Comparison of ENCODE assay signal across 21 cellular contexts in the genomic region with DNA sequence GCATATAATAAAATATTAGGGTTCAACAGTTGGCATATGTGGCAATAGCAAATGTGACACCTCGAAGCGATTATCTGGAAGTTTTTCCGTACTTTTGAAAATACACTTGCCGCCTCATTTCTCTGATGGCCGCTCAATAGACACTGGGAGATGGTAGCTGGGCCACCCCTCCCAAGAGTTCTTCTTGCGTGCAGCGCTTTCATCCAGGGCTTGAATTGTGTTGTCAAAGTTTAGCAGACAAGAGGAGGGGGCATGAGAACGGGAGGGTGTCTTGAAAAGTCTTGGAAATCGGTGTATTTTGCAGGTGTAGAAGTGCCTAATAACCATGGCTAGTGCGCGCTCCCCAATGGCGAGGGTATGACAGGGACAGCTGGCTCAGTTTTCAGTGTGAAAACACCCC. TPM values are rescaled to one million over a fixed set of nuclear protein-coding genes. Genes with fewer than 3 reads are reported as not detected.
A peak's percentile ranks its signal among the peaks of the same experiment; 100 is the strongest.
DNase-seq lines count a peak whose midpoint lies in the region; ATAC-seq, FAIRE-seq and TF ChIP-seq lines count a peak whose summit lies in the region.
"Had no signal": no experiment of that assay in that cellular context is flagged by ENCODE, and none has a peak within 500 bp of the region (broad histone marks: within the 10 kb centered on the region; RNA-seq: fewer than 3 reads in every experiment).

No MANE protein-coding gene starts in this region.

- H3K9me3 Mint-ChIP-seq in GM23338 (0 out of 3 replicates have a peak, but pooled peaks cover 3% of the 10 kb centered on the region), neural progenitor cell (peaks cover 1% of the 10 kb centered on the region)
- no peaks in the 10 kb centered on the region for H3K9me3 Mint-ChIP-seq in stimulated activated naive B cell treated with anti-CD40 and anti-IgM and Interleukin-4, amounts not matched to agents 10 μg/mL and 1 μg/mL and 100 μg/mL, for 72 hours
- H3K9me3 Mint-ChIP-seq: CD4-positive, alpha-beta T cell had no signal

- H3K56ac ChIP-seq in H1 (replicated peaks; ENCODE audit: insufficient read length, low read depth, low read length), result no peak overlapping the region

- H4K20me1 ChIP-seq in GM23338 (replicated peaks; ENCODE audit: insufficient read depth) (peaks cover 45% of the 10 kb centered on the region), H1 (replicated peaks in 1 of 2; ENCODE audit: control insufficient read depth in 1 of 2, insufficient read depth in 2 of 2, low read length in 2 of 2) (peaks cover 19 to 32% of the 10 kb centered on the region in 2 experiments), neural progenitor cell (ENCODE audit: low read depth) (peaks cover 91% of the 10 kb centered on the region)

- H3K27ac ChIP-seq in GM23338 (ENCODE audit: low read depth), result no peak overlapping the region
- H3K27ac ChIP-seq in H1 (ENCODE audit: low read depth, low read length), result no peak overlapping the region
- no peak overlapping the region for H3K27ac ChIP-seq in neural progenitor cell
- H3K27ac ChIP-seq: 22Rv1, A549, C4-2B had no signal

- H4K8ac ChIP-seq in H1 (ENCODE audit: extremely low read depth, insufficient read depth, low read length), result no peak overlapping the region

- H3K27me3 Mint-ChIP-seq in GM23338 (ENCODE audit: insufficient read depth, low read depth, poor library complexity) (peaks cover 95% of the 10 kb centered on the region), neural progenitor cell (ENCODE audit: insufficient read depth, low read depth) (peaks cover 87% of the 10 kb centered on the region)
- peaks cover 72 to 82% of the 10 kb centered on the region in 2 donors for H3K27me3 Mint-ChIP-seq in stimulated activated naive B cell treated with anti-CD40 and anti-IgM and Interleukin-4, amounts not matched to agents 10 μg/mL and 1 μg/mL and 100 μg/mL, for 72 hours

- H3K4me1 Mint-ChIP-seq in GM23338, result peaks cover 50% of the 10 kb centered on the region
- peaks cover 34% of the 10 kb centered on the region for H3K4me1 Mint-ChIP-seq in neural progenitor cell
- no peaks in the 10 kb centered on the region for H3K4me1 Mint-ChIP-seq in stimulated activated naive B cell treated with anti-CD40 and anti-IgM and Interleukin-4, amounts not matched to agents 10 μg/mL and 1 μg/mL and 100 μg/mL, for 72 hours

- H4K91ac ChIP-seq in H1 (replicated peaks; ENCODE audit: insufficient read length, low read length), result no peak overlapping the region

- H2AFZ ChIP-seq in GM23338 (no peak overlapping the region), H1 (ENCODE audit: low read length) (no peak overlapping the region), neural progenitor cell (replicated peaks) (no peak overlapping the region)

- H3K9me3 ChIP-seq in H1 (ENCODE audit: insufficient read depth in 2 of 2, low read depth in 1 of 2, low read length in 1 of 2), result no peaks in the 10 kb centered on the region
- no peaks in the 10 kb centered on the region for H3K9me3 ChIP-seq in neural progenitor cell (ENCODE audit: low read depth)
- H3K9me3 ChIP-seq: A549, Caco-2, HAP-1 had no signal

- no peak overlapping the region for H3K23ac ChIP-seq in H1 (ENCODE audit: insufficient read length)

- DNase-seq in GM23338 (ENCODE audit: low spot score), result no peak
- DNase-seq in H1 (ENCODE audit: low read depth in 1 of 2, low spot score in 2 of 2), result no peak
- DNase-seq in neural progenitor cell (ENCODE audit: low spot score), result peak; percentile 5
- no peak for DNase-seq in stimulated activated naive B cell treated with anti-CD40 and anti-IgM and Interleukin-4, amounts not matched to agents 10 μg/mL and 1 μg/mL and 100 μg/mL, for 72 hours
- no peak for DNase-seq in NCI-H748 treated with DMSO at 0.1 percent for 48 hours (lab: John Stamatoyannopoulos, UW)
- no peak for DNase-seq in SW 1271 (lab: John Stamatoyannopoulos, UW)
- DNase-seq: AML-193; Caco-2; CD4-positive, alpha-beta T cell; GOT3 had no signal

- H3K27ac Mint-ChIP-seq in GM23338, result no peak overlapping the region
- no peak overlapping the region for H3K27ac Mint-ChIP-seq in neural progenitor cell
- peak overlapping the region; percentile 79 for H3K27ac Mint-ChIP-seq in stimulated activated naive B cell treated with anti-CD40 and anti-IgM and Interleukin-4, amounts not matched to agents 10 μg/mL and 1 μg/mL and 100 μg/mL, for 72 hours
- H3K27ac Mint-ChIP-seq: CD4-positive, alpha-beta T cell had no signal

- no peak overlapping the region for H3K14ac ChIP-seq in H1 (ENCODE audit: insufficient read length)

- peaks cover 5% of the 10 kb centered on the region; the same call in 1 of the 2 replicates for H3K23me2 ChIP-seq in H1 (ENCODE audit: low read depth, low read length)

- no peak overlapping the region for H4K5ac ChIP-seq in H1 (ENCODE audit: insufficient read length, low read depth, low read length)

- WGBS in H1 (ENCODE audit: extremely low coverage in 1 of 2, insufficient coverage in 1 of 2, insufficient read length in 1 of 2, insufficient replicate concordance in 2 of 2, low coverage in 1 of 2, low lambda C conversion rate in 2 of 2, missing lambda C conversion rate in 1 of 2), 2 experiments, result 17% methylated on average over 12 of the region's 12 CpGs; no CpG with 5 or more reads in 1 of the 2 experiments

- TF ChIP-seq RAD21 in H1 (IDR thresholded peaks at IDR 0.05 in 1 of 2, conservative IDR thresholded peaks at IDR 0.05 in 1 of 2; ENCODE audit: low read depth in 2 of 2, low read length in 2 of 2), result no peak

- H2BK12ac ChIP-seq in H1 (ENCODE audit: low read depth, low read length), result 0 out of 2 replicates have a peak overlapping the region, but pooled peaks have one; percentile 30

- peak overlapping the region; percentile 94; the same call in 1 of the 2 replicates for H3K4me2 ChIP-seq in GM23338
- peak overlapping the region; percentile 16 to 91; a peak in 2 of 4 replicates for H3K4me2 ChIP-seq in H1 (ENCODE audit: insufficient read depth in 1 of 2, low read depth in 2 of 2, low read length in 2 of 2)
- H3K4me2 ChIP-seq in neural progenitor cell, result no peak overlapping the region
- H3K4me2 ChIP-seq: A549 had no signal

- no peak overlapping the region for H2BK20ac ChIP-seq in H1 (ENCODE audit: low read length)

- no peak overlapping the region for H2BK5ac ChIP-seq in H1 (ENCODE audit: low read depth, low read length)

- CTCF ChIA-PET in H1 (lab: Charles Lee; ENCODE audit: partially characterized antibody), result interaction anchor here (1.2 to 3.9 kb wide), 5 partner anchors 11 to 499 kb away, joined by 4 to 16 read pairs (median 7); no protein-coding TSS in a partner anchor

- H3K9ac ChIP-seq in H1 (replicated peaks in 1 of 4; ENCODE audit: extremely low read depth in 1 of 4, low read depth in 3 of 4, low read length in 3 of 4) (no peak overlapping the region), neural progenitor cell (no peak overlapping the region)

- H3K36me3 ChIP-seq in GM23338 (ENCODE audit: insufficient read depth) (no peaks in the 10 kb centered on the region), H1 (ENCODE audit: control insufficient read depth in 2 of 4, insufficient read depth in 4 of 4, low read length in 3 of 4) (peaks cover 0 to 1% (median 0%) of the 10 kb centered on the region in 4 experiments; a peak in 1 of 8 replicates), neural progenitor cell (no peaks in the 10 kb centered on the region)
- H3K36me3 ChIP-seq: HAP-1 had no signal

- H2BK120ac ChIP-seq in H1 (replicated peaks; ENCODE audit: low read depth, low read length), result no peak overlapping the region

- H3F3A ChIP-seq in GM23338 (replicated peaks; ENCODE audit: low read depth) (peaks cover 35% of the 10 kb centered on the region), neural progenitor cell (ENCODE audit: low read depth) (peaks cover 48% of the 10 kb centered on the region)

- no peak for TF ChIP-seq CTCF in GM23338 (conservative IDR thresholded peaks at IDR 0.05; ENCODE audit: low read depth in 2 of 2)
- no peak for TF ChIP-seq CTCF in H1 (IDR thresholded peaks at IDR 0.05; ENCODE audit: control extremely low read depth in 1 of 3, insufficient read depth in 1 of 3, low read depth in 1 of 3, low read length in 3 of 3)
- no peak for TF ChIP-seq CTCF in neural progenitor cell (IDR thresholded peaks at IDR 0.05)

- H3K9me2 ChIP-seq in GM23338 (ENCODE audit: insufficient read depth), result no peaks in the 10 kb centered on the region

- no peak overlapping the region for H2AK5ac ChIP-seq in H1 (ENCODE audit: low read depth, low read length)

- peaks cover 100% of the 10 kb centered on the region for H3K27me3 ChIP-seq in GM23338 (ENCODE audit: insufficient read depth)
- H3K27me3 ChIP-seq in H1 (replicated peaks in 1 of 4; ENCODE audit: control insufficient read depth in 3 of 4, extremely low read depth in 1 of 4, insufficient read depth in 3 of 4, low read length in 3 of 4), result peaks cover 90 to 100% (median 98%) of the 10 kb centered on the region in 4 experiments
- H3K27me3 ChIP-seq in neural progenitor cell, result peaks cover 100% of the 10 kb centered on the region

- FAIRE-seq in H1 (lab: Jason Lieb, UNC), result no peak
- FAIRE-seq: A549, D721Med, G401.6, GM12891, GM19239 had no signal

- H3K79me2 ChIP-seq in GM23338 (replicated peaks; ENCODE audit: insufficient read depth) (no peaks in the 10 kb centered on the region), H1 (ENCODE audit: control insufficient read depth in 1 of 2, insufficient read depth in 2 of 2, low read length in 2 of 2) (no peaks in the 10 kb centered on the region), neural progenitor cell (ENCODE audit: low read depth) (no peaks in the 10 kb centered on the region)

- no peak for TF ChIP-seq EP300 in H1 (IDR thresholded peaks at IDR 0.05; ENCODE audit: borderline replicate concordance in 1 of 2, low read depth in 2 of 2, low read length in 2 of 2)

- no peaks in the 10 kb centered on the region for H3K79me1 ChIP-seq in H1 (ENCODE audit: low read depth, low read length)

- TF ChIP-seq POLR2A in H1 (IDR thresholded peaks at IDR 0.05; ENCODE audit: control extremely low read depth in 1 of 2, low read depth in 2 of 2, low read length in 2 of 2), result no peak

- peaks cover 84% of the 10 kb centered on the region for H3K4me1 ChIP-seq in GM23338 (ENCODE audit: insufficient read depth)
- H3K4me1 ChIP-seq in H1 (replicated peaks in 1 of 4; ENCODE audit: control insufficient read depth in 3 of 4, insufficient read depth in 4 of 4, low read length in 3 of 4), result peaks cover 3 to 31% (median 14%) of the 10 kb centered on the region in 4 experiments
- H3K4me1 ChIP-seq in neural progenitor cell, result peaks cover 38% of the 10 kb centered on the region
- H3K4me1 ChIP-seq: A549, Caco-2, HAP-1 had no signal

- peak overlapping the region; percentile 39 for H3K4me3 Mint-ChIP-seq in GM23338
- H3K4me3 Mint-ChIP-seq in neural progenitor cell, result no peak overlapping the region
- H3K4me3 Mint-ChIP-seq in stimulated activated naive B cell treated with anti-CD40 and anti-IgM and Interleukin-4, amounts not matched to agents 10 μg/mL and 1 μg/mL and 100 μg/mL, for 72 hours, result no peak overlapping the region
- H3K4me3 Mint-ChIP-seq: CD4-positive, alpha-beta T cell had no signal

- no peaks in the 10 kb centered on the region for H3K36me3 Mint-ChIP-seq in GM23338 (ENCODE audit: low read depth)
- no peaks in the 10 kb centered on the region for H3K36me3 Mint-ChIP-seq in neural progenitor cell
- no peaks in the 10 kb centered on the region for H3K36me3 Mint-ChIP-seq in stimulated activated naive B cell treated with anti-CD40 and anti-IgM and Interleukin-4, amounts not matched to agents 10 μg/mL and 1 μg/mL and 100 μg/mL, for 72 hours

- H2BK15ac ChIP-seq in H1 (ENCODE audit: low read length), result no peak overlapping the region

- no peak overlapping the region for H3K18ac ChIP-seq in H1 (ENCODE audit: extremely low read depth, low read length)

- no peak for ATAC-seq in GM23338
- ATAC-seq in stimulated activated naive B cell treated with anti-CD40 and anti-IgM and Interleukin-4, amounts not matched to agents 10 μg/mL and 1 μg/mL and 100 μg/mL, for 72 hours (replicated peaks), result no peak
- ATAC-seq in GM21717 (IDR thresholded peaks at IDR 0.05; ENCODE audit: unreplicated experiment), result no peak
- ATAC-seq: A549 had no signal

- POLR2A ChIA-PET in H1 (lab: Charles Lee; ENCODE audit: partially characterized antibody), result interaction anchor here (0.8 to 1.0 kb wide), 2 partner anchors 12 to 42 kb away, joined by 3 read pairs; no protein-coding TSS in a partner anchor

- H3K4me3 ChIP-seq in GM23338 (peak overlapping the region; percentile 70; the same call in 1 of the 2 replicates), H1 (ENCODE audit: extremely low read depth in 1 of 4, insufficient read depth in 2 of 4, low read depth in 3 of 4, low read length in 4 of 4) (peak overlapping the region in 1 of 4 experiments; percentile 61; a peak in 1 of 8 replicates), neural progenitor cell (no peak overlapping the region)
- H3K4me3 ChIP-seq: A549, HAP-1 had no signal

- no peak overlapping the region for H3K4ac ChIP-seq in H1 (replicated peaks; ENCODE audit: insufficient read length, low read depth, low read length)

RNA-seq across cellular contexts. Expression of a gene that starts 8.5 kb away (rescaled TPM):
- total RNA-seq in GM23338 (2014; rRNA removed; shearing (Covaris generic)), result not detected in 2 replicates
- polyA plus RNA-seq in GM23338 (2016; fragmentation: Nextera tagmentation; extraction: Ambion mirVana) (not detected in 2 replicates), H1 (2011; rRNA removed) (not detected in 2 replicates)
- total RNA-seq in H1 (2021; fragmentation: NEBNext Ultra II Directional; extraction: Animal tissue kit (Norgen Biotek cat#: 25700)), result not detected in 2 replicates
- not detected for polyA plus RNA-seq in H1 (2011; cell fraction: cytosol; rRNA removed)
- not detected for polyA plus RNA-seq in H1 (2011; cell fraction: nucleus; rRNA removed)
- not detected in 4 replicates for polyA plus RNA-seq in H1 (2012, experiment 1 of 2)
- polyA plus RNA-seq in H1 (2012, experiment 2 of 2), result not detected
- not detected for polyA plus RNA-seq in H1 (2013, experiment 1 of 2)
- not detected for polyA plus RNA-seq in H1 (2013, experiment 2 of 2)
- not detected in 2 replicates for polyA minus RNA-seq in H1 (2011; rRNA and poly(A)+ RNA removed)
- polyA minus RNA-seq in H1 (2011; cell fraction: cytosol; rRNA and poly(A)+ RNA removed), result not detected
- polyA minus RNA-seq in H1 (2011; cell fraction: nucleus; rRNA and poly(A)+ RNA removed), result not detected
- not detected in 2 replicates for total RNA-seq in neural progenitor cell (ENCODE audit: low replicate concordance)
- total RNA-seq: Caco-2; CD4-positive, alpha-beta T cell; HT-29 had no signal
- polyA plus RNA-seq: A549, BJ had no signal
